In the genomic region with DNA sequence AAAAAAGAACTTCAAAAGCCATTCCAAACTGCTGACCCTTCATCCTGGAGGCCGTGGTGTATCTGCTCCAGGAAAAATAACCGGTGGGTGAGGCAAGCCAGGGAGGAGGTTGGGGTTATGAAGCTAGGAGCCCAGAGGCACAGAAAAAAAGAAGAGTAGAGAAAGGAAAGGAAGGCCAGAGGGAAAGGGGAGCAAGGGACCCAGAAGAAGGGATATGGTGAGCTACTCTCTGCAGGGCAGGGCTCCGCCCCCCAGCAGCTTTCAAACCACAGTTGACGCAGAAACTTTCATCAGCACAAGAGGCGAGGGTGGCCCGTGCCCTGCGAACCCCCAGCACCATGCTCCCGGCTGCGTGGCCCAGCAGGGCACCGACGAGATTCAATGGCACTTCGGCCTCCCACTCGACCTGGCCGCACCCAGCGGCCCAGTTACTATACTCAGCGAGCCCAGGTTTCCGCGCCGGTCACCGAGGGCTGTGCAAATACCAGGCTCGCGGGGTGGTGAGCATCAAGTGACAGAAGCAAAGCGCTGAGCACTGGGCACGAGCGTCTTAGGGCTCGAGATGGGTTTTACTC, we compare ENCODE assay signal across 8 cellular contexts. TPM values are rescaled to one million over a fixed set of nuclear protein-coding genes. Genes with fewer than 3 reads are reported as not detected.
A peak's percentile ranks its signal among the peaks of the same experiment; 100 is the strongest.
DNase-seq lines count a peak whose midpoint lies in the region; ATAC-seq and TF ChIP-seq lines count a peak whose summit lies in the region.

No MANE protein-coding gene starts in this region.

- in situ Hi-C loops in Caki2 (cut with HindIII; ENCODE audit: low pct_unique_long_range_greater_than_20kb, low sequenced_read_pairs) = no loop called here

- peak overlapping the region; percentile 66 for H3K4me3 ChIP-seq in urinary bladder (ENCODE audit: low read depth, low read length)

- intact Hi-C loops in Right ventricle myocardium superior (cut with DNase I) (no loop called here), posterior cingulate gyrus (cut with DNase I) (loop anchor here (5.0 kb wide), 1 partner anchor 133 kb away; the partner anchor contains the start of gene UBXN4)

- no peaks in the 10 kb centered on the region for H3K4me1 ChIP-seq in urinary bladder (ENCODE audit: insufficient read depth)

- peak; percentile 19; the same call in 1 of the 2 replicates for TF ChIP-seq POLR2A in Raji (IDR thresholded peaks at IDR 0.05; ENCODE audit: insufficient read depth, low read depth, low read length)

- ATAC-seq in GM19438 (IDR thresholded peaks at IDR 0.05; ENCODE audit: low read depth, unreplicated experiment) (peak; percentile 67), HG03521 (IDR thresholded peaks at IDR 0.05; ENCODE audit: unreplicated experiment) (peak; percentile 58), Right ventricle myocardium superior (ENCODE audit: poor library complexity) (peak; percentile 59)

- WGBS in urinary bladder = 1% methylated on average over 26 of the region's 26 CpGs

- DNase-seq in Caki2 (ENCODE audit: low read depth) (peak; percentile 48), Right ventricle myocardium superior (peak; percentile 65), posterior cingulate gyrus (peak in 9 of 10 donors; percentile 26 to 90 (median 36))
- DNase-seq in activated naive CD4-positive, alpha-beta T cell treated with Interleukin-2 at 50 U/mL for 16 hours = peak; percentile 83

- peak overlapping the region; percentile 69 for H3K27ac ChIP-seq in urinary bladder (ENCODE audit: low read depth)

- H3K36me3 ChIP-seq in urinary bladder (ENCODE audit: insufficient read depth) = peaks cover 3% of the 10 kb centered on the region

RNA-seq across cellular contexts. Expression of gene MCM6, which starts 0.7 kb away (rescaled TPM):
- 33.3 and 39.5 TPM in 2 replicates for total RNA-seq in Caki2 (2014; rRNA removed; shearing (Covaris generic); ENCODE audit: low replicate concordance)
- total RNA-seq in Right ventricle myocardium superior (4.0 TPM), urinary bladder (28.2 TPM)
- 14.5 TPM for polyA plus RNA-seq in urinary bladder

RNA-seq across cellular contexts. Expression of gene LCT, which starts 38.6 kb away (rescaled TPM):
- not detected in 2 replicates for total RNA-seq in Caki2 (2014; rRNA removed; shearing (Covaris generic); ENCODE audit: low replicate concordance)
- not detected for total RNA-seq in Right ventricle myocardium superior
- not detected for total RNA-seq in urinary bladder
- not detected for polyA plus RNA-seq in urinary bladder

Comparison
In these comparisons a context has a peak if more than half of its experiments do, and no peak if none do; other contexts are left out.
1. Peak in every context shown above with its lines: DNase-seq, ATAC-seq, H3K4me3 ChIP-seq and H3K27ac ChIP-seq.